ENCODE assay signal across 13 cellular contexts in the genomic region with DNA sequence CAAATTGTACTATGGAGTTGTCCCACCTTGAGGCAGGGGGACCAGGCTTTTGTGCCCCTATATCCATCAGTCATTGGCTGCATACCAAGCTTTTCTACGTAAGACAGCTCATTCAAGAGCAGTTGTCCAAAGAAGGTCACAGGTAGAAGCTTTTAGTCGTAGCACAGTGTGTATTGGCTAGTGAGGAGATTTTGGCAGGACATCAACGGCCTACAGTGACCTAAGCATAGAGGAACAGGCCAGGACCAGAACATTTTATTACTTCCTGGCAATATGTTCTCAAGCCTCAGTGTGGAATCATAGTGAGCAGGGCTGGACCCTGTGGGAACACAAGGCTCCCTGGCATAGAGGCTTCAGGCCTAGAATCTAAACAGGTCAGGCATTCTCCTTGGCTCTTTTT.
A peak's percentile ranks its signal among the peaks of the same experiment; 100 is the strongest.
DNase-seq lines count a peak whose midpoint lies in the region; ATAC-seq and TF ChIP-seq lines count a peak whose summit lies in the region.
"Had no signal": no experiment of that assay in that cellular context is flagged by ENCODE, and none has a peak within 500 bp of the region (broad histone marks: within the 10 kb centered on the region; RNA-seq: fewer than 3 reads in every experiment).

No MANE protein-coding gene starts in this region.

- H4K20me1 ChIP-seq in fibroblast of lung (ENCODE audit: control insufficient read depth, extremely low read depth, insufficient read depth, low read length) = no peaks in the 10 kb centered on the region

- WGBS in ovary, 3 donors = 18 to 26% (median 26%) methylated on average over 3 of the region's 3 CpGs

- H3K4me1 ChIP-seq in fibroblast of lung (ENCODE audit: control insufficient read depth, extremely low read depth, insufficient read depth, low read length) (no peaks in the 10 kb centered on the region), ovary (ENCODE audit: insufficient read depth) (peaks cover 5% of the 10 kb centered on the region)

- H3K36me3 ChIP-seq in fibroblast of lung (ENCODE audit: control insufficient read depth, insufficient read depth, low read length) = no peaks in the 10 kb centered on the region
- no peaks in the 10 kb centered on the region for H3K36me3 ChIP-seq in ovary

- H3K4me3 ChIP-seq in fibroblast of lung (replicated peaks in 1 of 4; ENCODE audit: control extremely low read depth in 1 of 4, insufficient read depth in 1 of 4, low read depth in 3 of 4, low read length in 4 of 4) (no peak overlapping the region), ovary (no peak overlapping the region)

- H3K9ac ChIP-seq in fibroblast of lung (ENCODE audit: insufficient read depth, low read length) = no peak overlapping the region

- no peak overlapping the region for H3K27ac ChIP-seq in fibroblast of lung (ENCODE audit: insufficient read depth, low read length)
- H3K27ac ChIP-seq in ovary = peak overlapping the region in 1 of 2 donors; percentile 1

- H3K4me2 ChIP-seq in fibroblast of lung (ENCODE audit: extremely low read depth, insufficient read depth, low read length) = no peak overlapping the region

- no peak overlapping the region for H2AFZ ChIP-seq in fibroblast of lung (ENCODE audit: low read length)

- TF ChIP-seq CTCF in fibroblast of lung (conservative IDR thresholded peaks at IDR 0.05 in 1 of 2, IDR thresholded peaks at IDR 0.05 in 1 of 2; ENCODE audit: low read depth in 1 of 2, low read length in 2 of 2) (no peak), ovary (IDR thresholded peaks at IDR 0.05) (no peak)

- H3K27me3 ChIP-seq in fibroblast of lung (ENCODE audit: control insufficient read depth, insufficient read depth, low read length) (no peaks in the 10 kb centered on the region), ovary (no peaks in the 10 kb centered on the region)

- DNase-seq in Right ventricle myocardium inferior (ENCODE audit: missing footprints) (no peak), cardiac septum (ENCODE audit: low spot score) (no peak), fibroblast of lung (ENCODE audit: low read depth in 2 of 2) (peak; percentile 4 to 12), ovary (peak; percentile 47 to 67 (median 58)), islet precursor cell (no peak)
- DNase-seq in stimulated activated naive CD4-positive, alpha-beta T cell (lab: John Stamatoyannopoulos, UW) = no peak
- DNase-seq: 8988T; activated B cell treated with CpG ODN at 0.5 μM for 24 hours; activated T-cell treated with anti-CD3 and anti-CD28 coated beads, Interleukin-2, amount 50 U/mL, for 4 hours; natural killer cell; NCI-H146 had no signal

- no peaks in the 10 kb centered on the region for H3K79me2 ChIP-seq in fibroblast of lung (ENCODE audit: control insufficient read depth, insufficient read depth, low read length)

- no peak for TF ChIP-seq EP300 in ovary (IDR thresholded peaks at IDR 0.05)

- intact Hi-C loops in Right ventricle myocardium inferior (cut with DNase I) = no loop called here
- intact Hi-C loops in cardiac septum (cut with DNase I) = no loop called here
- intact Hi-C loops in ovary (cut with DNase I) = no loop called here

- peak; percentile 94 for ATAC-seq in Right ventricle myocardium inferior
- ATAC-seq in HG02938 (IDR thresholded peaks at IDR 0.05; ENCODE audit: unreplicated experiment) = no peak
- no peak for ATAC-seq in GM21619 (IDR thresholded peaks at IDR 0.05; ENCODE audit: unreplicated experiment)
- ATAC-seq: activated T-cell treated with anti-CD3 and anti-CD28 coated beads, Interleukin-2, amount 50 U/mL, for 4 hours; natural killer cell had no signal

- TF ChIP-seq POLR2A in ovary (IDR thresholded peaks at IDR 0.05) = no peak

- H3K9me3 ChIP-seq in fibroblast of lung (ENCODE audit: control insufficient read depth, insufficient read depth, low read depth, low read length) = no peaks in the 10 kb centered on the region
- no peaks in the 10 kb centered on the region for H3K9me3 ChIP-seq in ovary

Comparison
In these comparisons a context has a peak if more than half of its experiments do, and no peak if none do; other contexts are left out.
1. DNase-seq: peak in fibroblast of lung (2 of 2) and ovary (5 of 5); none in Right ventricle myocardium inferior (single experiment), cardiac septum (single experiment), islet precursor cell (single experiment) and stimulated activated naive CD4-positive, alpha-beta T cell (0 of 6).